ENCODE assay signal across 18 cellular contexts in the genomic region with DNA sequence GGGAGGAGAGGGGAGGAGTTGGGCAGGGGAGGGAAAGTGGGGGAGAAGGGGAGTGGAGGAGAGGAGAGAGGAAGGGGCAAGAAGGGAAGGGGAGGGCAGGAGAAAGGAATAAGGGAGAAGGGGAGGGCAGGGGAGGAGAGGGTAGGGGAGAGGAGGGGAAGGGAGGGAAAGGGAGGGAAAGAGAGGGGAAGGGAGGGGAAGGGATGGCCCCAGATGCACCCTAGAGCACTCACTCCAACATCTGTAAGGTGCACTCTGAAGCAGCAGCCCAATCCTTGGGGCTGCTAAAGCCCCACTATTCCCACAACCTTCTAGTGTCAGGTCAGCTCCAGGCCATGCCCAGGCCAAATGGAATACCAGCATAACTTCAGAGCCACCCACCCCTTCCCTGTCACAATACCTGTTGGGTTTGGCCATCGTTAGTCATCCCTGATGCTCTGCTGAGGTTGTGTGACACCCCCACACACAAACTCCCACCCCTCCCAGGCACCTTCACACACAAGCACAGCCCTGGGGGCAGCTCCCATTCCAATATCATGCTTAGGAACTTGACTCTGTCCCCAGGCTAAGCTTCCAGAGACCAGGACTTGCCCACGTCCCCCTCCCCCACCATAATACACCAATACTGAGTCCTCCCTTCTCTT. TPM values are rescaled to one million over a fixed set of nuclear protein-coding genes. Genes with fewer than 3 reads are reported as not detected.
"Had no signal": no experiment of that assay in that cellular context is flagged by ENCODE, and none has a peak within 500 bp of the region (broad histone marks: within the 10 kb centered on the region; RNA-seq: fewer than 3 reads in every experiment).

No MANE protein-coding gene starts in this region.

- H3K4me1 Mint-ChIP-seq: natural killer cell had no signal

- DNase-seq: colonic mucosa; dermis blood vessel endothelial cell; erythroblast; foreskin keratinocyte; head of caudate nucleus; left colon; left ventricle myocardium superior; natural killer cell; posterior cingulate gyrus; sigmoid colon; stimulated activated CD4-positive, alpha-beta T cell treated with anti-CD3 and anti-CD28 coated beads, Interleukin-2, amount 100 ng/mL, for 24 hours; stimulated activated CD4-positive, alpha-beta T cell treated with anti-CD3 and anti-CD28 coated beads, Interleukin-4, amount 100 ng/mL, for 4 hours; stimulated activated naive CD4-positive, alpha-beta T cell treated with Interleukin-2 at 50 U/mL for 16 hours had no signal

- H3K9me3 ChIP-seq: colonic mucosa, sigmoid colon had no signal

- H3K4me1 ChIP-seq: colonic mucosa, foreskin keratinocyte, sigmoid colon had no signal

- H3K4me3 ChIP-seq: colonic mucosa, hepatocyte, lung, sigmoid colon, skin epidermis had no signal

- H3K27ac Mint-ChIP-seq: natural killer cell, type B pancreatic cell had no signal

- H3K27me3 ChIP-seq: colonic mucosa, foreskin keratinocyte, hepatocyte, sigmoid colon had no signal

- H3K79me2 ChIP-seq: hepatocyte had no signal

- H3K27ac ChIP-seq: colonic mucosa, foreskin keratinocyte, hepatocyte, sigmoid colon, skin epidermis had no signal

- H3K9me3 Mint-ChIP-seq: natural killer cell, type B pancreatic cell had no signal

- H3K4me2 ChIP-seq: hepatocyte had no signal

- ATAC-seq: foreskin keratinocyte, left colon, left ventricle myocardium superior, natural killer cell had no signal

- H3K36me3 Mint-ChIP-seq: natural killer cell, type B pancreatic cell had no signal

- H3K36me3 ChIP-seq: colonic mucosa, sigmoid colon had no signal

- H3K4me3 Mint-ChIP-seq: natural killer cell had no signal

- H2AFZ ChIP-seq: hepatocyte had no signal

- FAIRE-seq: endothelial cell of umbilical vein had no signal

RNA-seq across cellular contexts. Expression of a gene that starts 55.6 kb away (rescaled TPM):
- total RNA-seq: foreskin keratinocyte had no signal
